9 cellular contexts compared by ENCODE assay signal in genomic region chr11:116224154-116224888, GRCh38.
DNase-seq lines count a peak whose midpoint lies in the region; ATAC-seq, FAIRE-seq and TF ChIP-seq lines count a peak whose summit lies in the region.
"Had no signal": no experiment of that assay in that cellular context is flagged by ENCODE, and none has a peak within 500 bp of the region (broad histone marks: within the 10 kb centered on the region; RNA-seq: fewer than 3 reads in every experiment).

No MANE protein-coding gene starts in this region.

- H3K4me3 ChIP-seq in H1 (ENCODE audit: extremely low read depth in 1 of 4, insufficient read depth in 2 of 4, low read depth in 3 of 4, low read length in 4 of 4) (no peak overlapping the region), thoracic aorta (no peak overlapping the region)

- no peaks in the 10 kb centered on the region for H3K23me2 ChIP-seq in H1 (ENCODE audit: low read depth, low read length)

- no peak overlapping the region; the same call in 1 of the 2 replicates for H2BK15ac ChIP-seq in H1 (ENCODE audit: low read length)

- WGBS in H1 (ENCODE audit: extremely low coverage in 1 of 2, insufficient coverage in 1 of 2, insufficient read length in 1 of 2, insufficient replicate concordance in 2 of 2, low coverage in 1 of 2, low lambda C conversion rate in 2 of 2, missing lambda C conversion rate in 1 of 2), 2 experiments = 70% methylated on average over 10 of the region's 10 CpGs; no CpG with 5 or more reads in 1 of the 2 experiments

- H3K56ac ChIP-seq in H1 (replicated peaks; ENCODE audit: insufficient read length, low read depth, low read length) = no peak overlapping the region

- no peak overlapping the region for H2BK12ac ChIP-seq in H1 (ENCODE audit: low read depth, low read length)

- no peak overlapping the region for H2BK20ac ChIP-seq in H1 (ENCODE audit: low read length)

- FAIRE-seq in H1 (lab: Jason Lieb, UNC) = peak; percentile 24
- FAIRE-seq: colon had no signal

- peaks cover 5 to 11% (median 7%) of the 10 kb centered on the region in 4 experiments; a peak in 5 of 7 replicates for H3K4me1 ChIP-seq in H1 (replicated peaks in 1 of 4; ENCODE audit: control insufficient read depth in 3 of 4, insufficient read depth in 4 of 4, low read length in 3 of 4)
- no peaks in the 10 kb centered on the region for H3K4me1 ChIP-seq in thoracic aorta (ENCODE audit: control insufficient read depth in 1 of 2, low read depth in 2 of 2)

- H2AK5ac ChIP-seq in H1 (ENCODE audit: low read depth, low read length) = 0 out of 2 replicates have a peak overlapping the region, but pooled peaks have one; percentile 65

- no peak overlapping the region for H4K5ac ChIP-seq in H1 (ENCODE audit: insufficient read length, low read depth, low read length)

- H3K23ac ChIP-seq in H1 (ENCODE audit: insufficient read length) = no peak overlapping the region

- no peaks in the 10 kb centered on the region for H3K36me3 Mint-ChIP-seq in T-helper 2 cell treated with Interferon-gamma antibody and Interleukin-4, amounts not matched to agents 5 μg/mL and 100 μg/mL, for 36 hours (ENCODE audit: low read depth)
- no peaks in the 10 kb centered on the region for H3K36me3 Mint-ChIP-seq in mesothelial cell of epicardium
- H3K36me3 Mint-ChIP-seq in stimulated activated memory B cell treated with anti-CD40 and anti-IgM and Interleukin-4, amounts not matched to agents 10 μg/mL and 1 μg/mL and 100 μg/mL, for 72 hours = no peaks in the 10 kb centered on the region

- peak; percentile 32 for DNase-seq in activated naive CD4-positive, alpha-beta T cell treated with Interleukin-2 at 50 U/mL for 16 hours
- no peak for DNase-seq in activated naive CD4-positive, alpha-beta T cell treated with anti-CD3 and anti-CD28 coated beads, Interleukin-2, amount 50 U/mL, for 16 hours
- peak; percentile 61 for DNase-seq in NAMALWA (ENCODE audit: low spot score)
- DNase-seq in T-helper 2 cell treated with Interferon-gamma antibody and Interleukin-4, amounts not matched to agents 5 μg/mL and 100 μg/mL, for 36 hours (ENCODE audit: low spot score) = peak; percentile 17
- DNase-seq in H1 (ENCODE audit: low read depth in 1 of 2, low spot score in 2 of 2) = peak in 1 of 2 experiments; percentile 81
- peak in 1 of 2 experiments; percentile 73 for DNase-seq in mesothelial cell of epicardium (ENCODE audit: low spot score in 2 of 2, unreplicated experiment in 2 of 2)
- no peak for DNase-seq in thoracic aorta (ENCODE audit: low spot score)

- no peak for TF ChIP-seq POLR2A in H1 (IDR thresholded peaks at IDR 0.05; ENCODE audit: control extremely low read depth in 1 of 2, low read depth in 2 of 2, low read length in 2 of 2)

- TF ChIP-seq RAD21 in H1 (IDR thresholded peaks at IDR 0.05 in 1 of 2, conservative IDR thresholded peaks at IDR 0.05 in 1 of 2; ENCODE audit: low read depth in 2 of 2, low read length in 2 of 2) = peak; percentile 52 to 68

- no peak overlapping the region for H2BK5ac ChIP-seq in H1 (ENCODE audit: low read depth, low read length)

- TF ChIP-seq EP300 in H1 (IDR thresholded peaks at IDR 0.05; ENCODE audit: borderline replicate concordance in 1 of 2, low read depth in 2 of 2, low read length in 2 of 2) = no peak

- POLR2A ChIA-PET in H1 (lab: Charles Lee; ENCODE audit: partially characterized antibody) = interaction anchor here (1.7 kb wide), 1 partner anchor 9 kb away, joined by 5 read pairs; no protein-coding TSS in a partner anchor

- no peak overlapping the region for H2BK120ac ChIP-seq in H1 (replicated peaks; ENCODE audit: low read depth, low read length)

- H3K27ac ChIP-seq in H1 (ENCODE audit: low read depth, low read length) = no peak overlapping the region
- H3K27ac ChIP-seq in thoracic aorta = no peak overlapping the region

- no peaks in the 10 kb centered on the region for H3K4me1 Mint-ChIP-seq in T-helper 2 cell treated with Interferon-gamma antibody and Interleukin-4, amounts not matched to agents 5 μg/mL and 100 μg/mL, for 36 hours (ENCODE audit: low read depth)
- H3K4me1 Mint-ChIP-seq in mesothelial cell of epicardium = peaks cover 7% of the 10 kb centered on the region
- no peaks in the 10 kb centered on the region for H3K4me1 Mint-ChIP-seq in stimulated activated memory B cell treated with anti-CD40 and anti-IgM and Interleukin-4, amounts not matched to agents 10 μg/mL and 1 μg/mL and 100 μg/mL, for 72 hours

- H3K9me3 ChIP-seq in H1 (ENCODE audit: insufficient read depth in 2 of 2, low read depth in 1 of 2, low read length in 1 of 2) (no peaks in the 10 kb centered on the region), thoracic aorta (no peaks in the 10 kb centered on the region)

- CTCF ChIA-PET in H1 (lab: Charles Lee; ENCODE audit: partially characterized antibody) = interaction anchor here (0.6 to 16.0 kb wide), 36 partner anchors 8 to 622 kb away, joined by 3 to 162 read pairs (median 3); no protein-coding TSS in a partner anchor

- H4K20me1 ChIP-seq in H1 (replicated peaks in 1 of 2; ENCODE audit: control insufficient read depth in 1 of 2, insufficient read depth in 2 of 2, low read length in 2 of 2) = peaks cover 0 to 8% of the 10 kb centered on the region in 2 experiments

- H3K14ac ChIP-seq in H1 (ENCODE audit: insufficient read length) = no peak overlapping the region

- no peak overlapping the region for H3K18ac ChIP-seq in H1 (ENCODE audit: extremely low read depth, low read length)

- H3K4me3 Mint-ChIP-seq in T-helper 2 cell treated with Interferon-gamma antibody and Interleukin-4, amounts not matched to agents 5 μg/mL and 100 μg/mL, for 36 hours = no peak overlapping the region
- no peak overlapping the region for H3K4me3 Mint-ChIP-seq in mesothelial cell of epicardium
- no peak overlapping the region for H3K4me3 Mint-ChIP-seq in stimulated activated memory B cell treated with anti-CD40 and anti-IgM and Interleukin-4, amounts not matched to agents 10 μg/mL and 1 μg/mL and 100 μg/mL, for 72 hours

- no peak overlapping the region for H4K91ac ChIP-seq in H1 (replicated peaks; ENCODE audit: insufficient read length, low read length)

- no peaks in the 10 kb centered on the region for H3K79me2 ChIP-seq in H1 (ENCODE audit: control insufficient read depth in 1 of 2, insufficient read depth in 2 of 2, low read length in 2 of 2)

- no peak overlapping the region for H2AFZ ChIP-seq in H1 (ENCODE audit: low read length)

- H3K9ac ChIP-seq in H1 (replicated peaks in 1 of 4; ENCODE audit: extremely low read depth in 1 of 4, low read depth in 3 of 4, low read length in 3 of 4) = no peak overlapping the region

- no peak for ATAC-seq in thoracic aorta (ENCODE audit: insufficient number of reproducible peaks, low FRiP score, low read depth)
- ATAC-seq in stimulated activated memory B cell treated with anti-CD40 and anti-IgM and Interleukin-4, amounts not matched to agents 10 μg/mL and 1 μg/mL and 100 μg/mL, for 72 hours = no peak

- no peak overlapping the region for H4K8ac ChIP-seq in H1 (ENCODE audit: extremely low read depth, insufficient read depth, low read length)

- H3K9me3 Mint-ChIP-seq in T-helper 2 cell treated with Interferon-gamma antibody and Interleukin-4, amounts not matched to agents 5 μg/mL and 100 μg/mL, for 36 hours = no peaks in the 10 kb centered on the region
- H3K9me3 Mint-ChIP-seq in mesothelial cell of epicardium = no peaks in the 10 kb centered on the region
- H3K9me3 Mint-ChIP-seq in stimulated activated memory B cell treated with anti-CD40 and anti-IgM and Interleukin-4, amounts not matched to agents 10 μg/mL and 1 μg/mL and 100 μg/mL, for 72 hours = no peaks in the 10 kb centered on the region

- H3K27me3 Mint-ChIP-seq in T-helper 2 cell treated with Interferon-gamma antibody and Interleukin-4, amounts not matched to agents 5 μg/mL and 100 μg/mL, for 36 hours (ENCODE audit: low read depth) = no peaks in the 10 kb centered on the region
- peaks cover 6% of the 10 kb centered on the region for H3K27me3 Mint-ChIP-seq in mesothelial cell of epicardium (ENCODE audit: low read depth)
- H3K27me3 Mint-ChIP-seq in stimulated activated memory B cell treated with anti-CD40 and anti-IgM and Interleukin-4, amounts not matched to agents 10 μg/mL and 1 μg/mL and 100 μg/mL, for 72 hours = peaks cover 13% of the 10 kb centered on the region

- H3K4ac ChIP-seq in H1 (replicated peaks; ENCODE audit: insufficient read length, low read depth, low read length) = no peak overlapping the region

- no peak overlapping the region for H3K27ac Mint-ChIP-seq in T-helper 2 cell treated with Interferon-gamma antibody and Interleukin-4, amounts not matched to agents 5 μg/mL and 100 μg/mL, for 36 hours
- no peak overlapping the region for H3K27ac Mint-ChIP-seq in mesothelial cell of epicardium
- H3K27ac Mint-ChIP-seq in stimulated activated memory B cell treated with anti-CD40 and anti-IgM and Interleukin-4, amounts not matched to agents 10 μg/mL and 1 μg/mL and 100 μg/mL, for 72 hours = no peak overlapping the region

- no peaks in the 10 kb centered on the region; a peak in 1 of 7 replicates for H3K27me3 ChIP-seq in H1 (replicated peaks in 1 of 4; ENCODE audit: control insufficient read depth in 3 of 4, extremely low read depth in 1 of 4, insufficient read depth in 3 of 4, low read length in 3 of 4)
- peaks cover 4% of the 10 kb centered on the region for H3K27me3 ChIP-seq in thoracic aorta (replicated peaks; ENCODE audit: insufficient read depth)

- no peak overlapping the region; a peak in 1 of 4 replicates for H3K4me2 ChIP-seq in H1 (ENCODE audit: insufficient read depth in 1 of 2, low read depth in 2 of 2, low read length in 2 of 2)

- TF ChIP-seq CTCF in H1 (IDR thresholded peaks at IDR 0.05; ENCODE audit: control extremely low read depth in 1 of 3, insufficient read depth in 1 of 3, low read depth in 1 of 3, low read length in 3 of 3) = peak; percentile 43 to 72 (median 66)
- peak; percentile 77 for TF ChIP-seq CTCF in mesothelial cell of epicardium (IDR thresholded peaks at IDR 0.05; ENCODE audit: unreplicated experiment)
- peak; percentile 54 for TF ChIP-seq CTCF in thoracic aorta (IDR thresholded peaks at IDR 0.05)

- H3K79me1 ChIP-seq in H1 (ENCODE audit: low read depth, low read length) = no peaks in the 10 kb centered on the region

- no peaks in the 10 kb centered on the region for H3K36me3 ChIP-seq in H1 (ENCODE audit: control insufficient read depth in 2 of 4, insufficient read depth in 4 of 4, low read length in 3 of 4)
- no peaks in the 10 kb centered on the region for H3K36me3 ChIP-seq in thoracic aorta

TF ChIP-seq in H1, 55 proteins besides CTCF, POLR2A, EP300 and RAD21 (continues in another document):
- TF ChIP-seq TBP (IDR thresholded peaks at IDR 0.05; ENCODE audit: low read depth, low read length) = no peak
- TF ChIP-seq GTF2F1 (IDR thresholded peaks at IDR 0.05; ENCODE audit: borderline replicate concordance, low read depth, low read length) = no peak
- no peak for TF ChIP-seq BCL11A (IDR thresholded peaks at IDR 0.05; ENCODE audit: low read depth in 2 of 2, low read length in 2 of 2)
- TF ChIP-seq RBBP5 (IDR thresholded peaks at IDR 0.05; ENCODE audit: borderline replicate concordance, low read depth, low read length) = no peak
- TF ChIP-seq KDM1A (IDR thresholded peaks at IDR 0.05; ENCODE audit: borderline replicate concordance, low read length) = no peak

Comparison
In these comparisons a context has a peak if more than half of its experiments do, and no peak if none do; other contexts are left out.
1. DNase-seq: peak in activated naive CD4-positive, alpha-beta T cell treated with Interleukin-2 at 50 U/mL for 16 hours (single experiment), NAMALWA (single experiment) and T-helper 2 cell treated with Interferon-gamma antibody and Interleukin-4, amounts not matched to agents 5 μg/mL and 100 μg/mL, for 36 hours (single experiment); none in activated naive CD4-positive, alpha-beta T cell treated with anti-CD3 and anti-CD28 coated beads, Interleukin-2, amount 50 U/mL, for 16 hours (single experiment) and thoracic aorta (single experiment).
2. Peak in every context shown above with its lines, with median percentiles within 50 percentile points of each other: CTCF ChIP-seq.